Comparison of ENCODE assay signal across 1 cellular context in genomic region chr21:34201001-34201400, GRCh38.
TF ChIP-seq lines count a peak whose summit lies in the region.

No MANE protein-coding gene starts in this region.

TF ChIP-seq in GM23338, 12 proteins besides CTCF, POLR2A, EP300 and RAD21 (continued from another document):
- TF ChIP-seq, protein P1, sequence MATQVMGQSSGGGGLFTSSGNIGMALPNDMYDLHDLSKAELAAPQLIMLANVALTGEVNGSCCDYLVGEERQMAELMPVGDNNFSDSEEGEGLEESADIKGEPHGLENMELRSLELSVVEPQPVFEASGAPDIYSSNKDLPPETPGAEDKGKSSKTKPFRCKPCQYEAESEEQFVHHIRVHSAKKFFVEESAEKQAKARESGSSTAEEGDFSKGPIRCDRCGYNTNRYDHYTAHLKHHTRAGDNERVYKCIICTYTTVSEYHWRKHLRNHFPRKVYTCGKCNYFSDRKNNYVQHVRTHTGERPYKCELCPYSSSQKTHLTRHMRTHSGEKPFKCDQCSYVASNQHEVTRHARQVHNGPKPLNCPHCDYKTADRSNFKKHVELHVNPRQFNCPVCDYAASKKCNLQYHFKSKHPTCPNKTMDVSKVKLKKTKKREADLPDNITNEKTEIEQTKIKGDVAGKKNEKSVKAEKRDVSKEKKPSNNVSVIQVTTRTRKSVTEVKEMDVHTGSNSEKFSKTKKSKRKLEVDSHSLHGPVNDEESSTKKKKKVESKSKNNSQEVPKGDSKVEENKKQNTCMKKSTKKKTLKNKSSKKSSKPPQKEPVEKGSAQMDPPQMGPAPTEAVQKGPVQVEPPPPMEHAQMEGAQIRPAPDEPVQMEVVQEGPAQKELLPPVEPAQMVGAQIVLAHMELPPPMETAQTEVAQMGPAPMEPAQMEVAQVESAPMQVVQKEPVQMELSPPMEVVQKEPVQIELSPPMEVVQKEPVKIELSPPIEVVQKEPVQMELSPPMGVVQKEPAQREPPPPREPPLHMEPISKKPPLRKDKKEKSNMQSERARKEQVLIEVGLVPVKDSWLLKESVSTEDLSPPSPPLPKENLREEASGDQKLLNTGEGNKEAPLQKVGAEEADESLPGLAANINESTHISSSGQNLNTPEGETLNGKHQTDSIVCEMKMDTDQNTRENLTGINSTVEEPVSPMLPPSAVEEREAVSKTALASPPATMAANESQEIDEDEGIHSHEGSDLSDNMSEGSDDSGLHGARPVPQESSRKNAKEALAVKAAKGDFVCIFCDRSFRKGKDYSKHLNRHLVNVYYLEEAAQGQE (IDR thresholded peaks at IDR 0.05; ENCODE audit: unreplicated experiment) = no peak
- TF ChIP-seq POLR2AphosphoS5 (IDR thresholded peaks at IDR 0.05; ENCODE audit: low read depth) = no peak
TF ChIP-seq in GM23338: peak in this region for 0.
